8 cellular contexts compared by ENCODE assay signal in the genomic region with DNA sequence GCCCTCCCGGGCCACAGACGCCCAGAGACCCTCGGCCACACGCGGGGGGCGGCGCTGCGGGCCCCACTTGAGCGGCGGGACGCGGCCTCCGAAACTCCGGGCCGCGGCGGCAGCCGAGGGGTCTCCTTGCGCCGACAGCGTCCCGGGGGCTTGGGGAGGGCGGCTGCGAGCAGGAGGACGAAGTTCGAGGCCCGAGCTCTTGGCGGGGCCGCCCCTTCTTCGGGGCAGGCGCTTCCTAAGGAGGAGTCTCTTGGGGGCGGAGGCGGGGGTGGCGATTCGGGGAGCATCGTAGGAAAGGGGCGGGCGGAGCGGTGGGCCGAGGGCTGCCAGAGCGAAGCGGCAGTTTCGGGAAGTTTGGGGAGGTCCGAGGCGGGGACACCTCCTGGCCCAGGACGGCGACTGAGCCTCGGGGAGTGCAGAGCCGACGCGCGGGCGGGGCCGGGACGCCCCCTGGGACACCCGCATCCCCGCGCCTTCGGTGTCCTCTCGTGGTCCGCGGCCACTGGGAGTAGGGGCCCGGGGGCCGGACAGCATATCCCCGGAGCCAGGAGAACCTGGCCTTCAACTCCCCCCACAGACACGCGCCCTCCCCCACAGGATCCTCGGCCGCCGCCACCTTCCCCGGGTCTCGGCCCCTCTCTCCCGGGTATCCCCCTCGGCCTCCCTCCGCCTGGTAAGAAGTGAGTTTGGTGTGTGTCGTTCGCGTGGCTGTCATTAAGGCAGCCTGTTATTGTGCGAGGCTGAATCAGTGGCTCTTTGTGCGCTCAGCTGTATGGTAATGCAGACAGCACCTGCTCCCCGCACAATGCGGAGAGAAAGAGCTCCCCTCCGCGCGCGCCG. TPM values are rescaled to one million over a fixed set of nuclear protein-coding genes. Genes with fewer than 3 reads are reported as not detected.
DNase-seq lines count a peak whose midpoint lies in the region; ATAC-seq, FAIRE-seq and TF ChIP-seq lines count a peak whose summit lies in the region.

No MANE protein-coding gene starts in this region.

- FAIRE-seq in frontal cortex (lab: Jason Lieb, UNC), result no peak

- H3K4me3 Mint-ChIP-seq in activated T-helper 1 cell treated with anti-CD3 and anti-CD28 coated beads, Interleukin-12 subunit alpha, Interleukin-12 subunit beta, Interleukin-2, Interleukin-4 antibody, amounts not matched to agents 30 ng/mL and 10 ng/mL and 1 ng/mL, durations not matched to agents 14 hours and 24 hours and 36 hours, result peak overlapping the region; percentile 85
- H3K4me3 Mint-ChIP-seq in nephron, result peak overlapping the region; percentile 91 to 94 (median 92)

- H3K27me3 ChIP-seq in HAP-1 (ENCODE audit: low read depth), result peaks cover 63% of the 10 kb centered on the region

- in situ Hi-C loops in HAP-1 (cut with MboI; ENCODE audit: low sequenced_read_pairs), result no loop called here

- no peak for TF ChIP-seq CTCF in nephron (IDR thresholded peaks at IDR 0.05; ENCODE audit: unreplicated experiment in 3 of 3)

- H3K4me1 ChIP-seq in HAP-1, result peaks cover 5% of the 10 kb centered on the region

- H3K9me3 ChIP-seq in HAP-1, result no peaks in the 10 kb centered on the region

- H3K9me3 Mint-ChIP-seq in activated T-helper 1 cell treated with anti-CD3 and anti-CD28 coated beads, Interleukin-12 subunit alpha, Interleukin-12 subunit beta, Interleukin-2, Interleukin-4 antibody, amounts not matched to agents 30 ng/mL and 10 ng/mL and 1 ng/mL, durations not matched to agents 14 hours and 24 hours and 36 hours, result no peaks in the 10 kb centered on the region
- no peaks in the 10 kb centered on the region for H3K9me3 Mint-ChIP-seq in nephron

- peaks cover 5% of the 10 kb centered on the region for H3K36me3 Mint-ChIP-seq in activated T-helper 1 cell treated with anti-CD3 and anti-CD28 coated beads, Interleukin-12 subunit alpha, Interleukin-12 subunit beta, Interleukin-2, Interleukin-4 antibody, amounts not matched to agents 30 ng/mL and 10 ng/mL and 1 ng/mL, durations not matched to agents 14 hours and 24 hours and 36 hours (ENCODE audit: low read depth)
- no peaks in the 10 kb centered on the region for H3K36me3 Mint-ChIP-seq in nephron (ENCODE audit: low read depth)

- peaks cover 50% of the 10 kb centered on the region for H3K4me1 Mint-ChIP-seq in activated T-helper 1 cell treated with anti-CD3 and anti-CD28 coated beads, Interleukin-12 subunit alpha, Interleukin-12 subunit beta, Interleukin-2, Interleukin-4 antibody, amounts not matched to agents 30 ng/mL and 10 ng/mL and 1 ng/mL, durations not matched to agents 14 hours and 24 hours and 36 hours (ENCODE audit: low read depth)
- peaks cover 63% of the 10 kb centered on the region for H3K4me1 Mint-ChIP-seq in nephron

- ATAC-seq in GM19467 (IDR thresholded peaks at IDR 0.05; ENCODE audit: unreplicated experiment) (no peak), GM18520 (IDR thresholded peaks at IDR 0.05; ENCODE audit: unreplicated experiment) (no peak)

- intact Hi-C loops in activated T-helper 1 cell treated with anti-CD3 and anti-CD28 coated beads, Interleukin-12 subunit alpha, Interleukin-12 subunit beta, Interleukin-2, Interleukin-4 antibody, amounts not matched to agents 30 ng/mL and 10 ng/mL and 1 ng/mL, durations not matched to agents 14 hours and 24 hours and 36 hours (cut with micrococcal nuclease), result loop anchor here (5.0 kb wide), 2 partner anchors 226 to 499 kb away; no protein-coding TSS in a partner anchor

- DNase-seq in C1 segment of cervical spinal cord (lab: John Stamatoyannopoulos, UW), result peak in 11 of 14 donors; percentile 37 to 81 (median 71)
- DNase-seq in HAP-1 (ENCODE audit: low spot score in 2 of 2), result peak in 1 of 2 experiments; percentile 76
- DNase-seq in NCI-H345 treated with DMSO at 0.1 percent for 48 hours (lab: John Stamatoyannopoulos, UW; ENCODE audit: unreplicated experiment), result peak; percentile 87
- no peak for DNase-seq in activated T-helper 1 cell treated with anti-CD3 and anti-CD28 coated beads, Interleukin-12 subunit alpha, Interleukin-12 subunit beta, Interleukin-2, Interleukin-4 antibody, amounts not matched to agents 30 ng/mL and 10 ng/mL and 1 ng/mL, durations not matched to agents 14 hours and 24 hours and 36 hours (ENCODE audit: low spot score)
- DNase-seq in frontal cortex (ENCODE audit: low spot score in 2 of 2), result peak; percentile 62 to 77

- H3K27ac Mint-ChIP-seq in activated T-helper 1 cell treated with anti-CD3 and anti-CD28 coated beads, Interleukin-12 subunit alpha, Interleukin-12 subunit beta, Interleukin-2, Interleukin-4 antibody, amounts not matched to agents 30 ng/mL and 10 ng/mL and 1 ng/mL, durations not matched to agents 14 hours and 24 hours and 36 hours, result peak overlapping the region; percentile 75
- H3K27ac Mint-ChIP-seq in nephron, result peak overlapping the region in 2 of 3 experiments; percentile 24 to 54

- peaks cover 72% of the 10 kb centered on the region for H3K27me3 Mint-ChIP-seq in activated T-helper 1 cell treated with anti-CD3 and anti-CD28 coated beads, Interleukin-12 subunit alpha, Interleukin-12 subunit beta, Interleukin-2, Interleukin-4 antibody, amounts not matched to agents 30 ng/mL and 10 ng/mL and 1 ng/mL, durations not matched to agents 14 hours and 24 hours and 36 hours (ENCODE audit: insufficient read depth)
- peaks cover 82% of the 10 kb centered on the region for H3K27me3 Mint-ChIP-seq in nephron (ENCODE audit: low read depth)

- H3K36me3 ChIP-seq in HAP-1 (replicated peaks), result no peaks in the 10 kb centered on the region

- peak overlapping the region; percentile 19 for H3K4me3 ChIP-seq in HAP-1

RNA-seq across cellular contexts. Expression of a gene that starts 0.6 kb away (rescaled TPM):
- total RNA-seq in activated T-helper 1 cell treated with anti-CD3 and anti-CD28 coated beads, Interleukin-12 subunit alpha, Interleukin-12 subunit beta, Interleukin-2, Interleukin-4 antibody, amounts not matched to agents 30 ng/mL and 10 ng/mL and 1 ng/mL, durations not matched to agents 14 hours and 24 hours and 36 hours, result not detected in 2 replicates
- total RNA-seq in frontal cortex, result 9.0 TPM

RNA-seq across cellular contexts. Expression of a gene that starts 15.1 kb away (rescaled TPM):
- total RNA-seq in activated T-helper 1 cell treated with anti-CD3 and anti-CD28 coated beads, Interleukin-12 subunit alpha, Interleukin-12 subunit beta, Interleukin-2, Interleukin-4 antibody, amounts not matched to agents 30 ng/mL and 10 ng/mL and 1 ng/mL, durations not matched to agents 14 hours and 24 hours and 36 hours, result 18.4 TPM in 2 replicates
- total RNA-seq in frontal cortex, result 57.5 TPM
